In the genomic region with DNA sequence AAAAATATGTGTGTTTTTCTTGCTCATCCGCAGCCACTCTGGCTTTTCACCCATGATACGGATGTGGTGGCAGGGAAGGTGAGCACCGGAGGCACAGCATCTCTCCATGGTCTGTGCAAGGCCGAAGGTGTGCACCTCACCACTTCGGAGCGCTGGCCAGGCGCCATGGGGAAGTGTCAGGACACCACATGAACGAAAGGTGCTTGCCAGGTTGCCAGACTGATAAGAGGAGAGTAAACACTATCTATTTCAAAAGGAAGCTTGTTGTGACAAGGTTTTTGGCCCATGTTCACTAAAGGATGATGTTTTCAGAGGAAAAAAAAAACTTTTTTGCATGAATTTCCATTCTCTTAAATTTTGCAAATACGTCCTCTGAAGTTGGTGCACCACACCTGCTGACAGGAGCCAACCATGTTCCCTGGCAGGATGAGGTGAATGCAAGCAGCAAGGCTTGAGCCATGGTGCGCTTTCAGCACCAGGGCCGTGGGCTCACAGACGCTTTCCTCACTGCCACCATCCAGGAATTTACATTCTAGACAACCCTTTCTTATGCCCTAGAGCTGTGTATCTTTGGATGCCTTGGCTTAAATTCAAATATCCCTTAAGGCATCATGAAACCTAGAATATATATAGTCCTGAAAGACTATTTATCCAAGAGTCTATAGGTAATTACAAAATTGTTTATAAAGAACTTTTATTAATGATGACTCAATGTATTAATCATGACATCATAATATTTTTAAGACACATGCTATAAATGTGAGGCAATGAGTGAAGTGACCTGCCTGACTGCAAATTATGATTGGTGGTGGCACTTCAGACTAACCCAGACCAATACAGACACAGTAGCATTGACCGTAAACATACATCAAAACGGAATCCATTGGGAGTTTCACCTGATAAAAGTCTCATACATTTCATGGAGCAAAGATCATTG, we compare ENCODE assay signal across 35 cellular contexts.
DNase-seq lines count a peak whose midpoint lies in the region; ATAC-seq, FAIRE-seq and TF ChIP-seq lines count a peak whose summit lies in the region.
"Had no signal": no experiment of that assay in that cellular context is flagged by ENCODE, and none has a peak within 500 bp of the region (broad histone marks: within the 10 kb centered on the region; RNA-seq: fewer than 3 reads in every experiment).

No MANE protein-coding gene starts in this region.

- H4K20me1 ChIP-seq in K562 (replicated peaks; ENCODE audit: control insufficient read depth, insufficient read depth, low read length) (no peaks in the 10 kb centered on the region), neural progenitor cell (ENCODE audit: low read depth) (no peaks in the 10 kb centered on the region)
- H4K20me1 ChIP-seq: BLaER1 had no signal

- BruUV-seq in K562 (replicated peaks; lab: Mats Ljungman, UMichigan) = no TSS peak

- POLR2A ChIA-PET in HEK293 (lab: Yijun Ruan, JAX) (no interaction called here), K562 (lab: Yijun Ruan, JAX) (no interaction called here)

- H3K27ac ChIP-seq in HEK293 (ENCODE audit: extremely low read depth, low read depth, low read length) = no peak overlapping the region
- H3K27ac ChIP-seq in K562 (ENCODE audit: extremely low read depth, low read depth, low read length) = no peak overlapping the region
- no peak overlapping the region for H3K27ac ChIP-seq in neural progenitor cell
- H3K27ac ChIP-seq: adrenal gland, BLaER1, left ventricle myocardium inferior, right atrium auricular region, vagina had no signal

- TF ChIP-seq RAD21 in K562 (CRISPR knock-in tag; conservative IDR thresholded peaks at IDR 0.05 in 1 of 2, IDR thresholded peaks at IDR 0.05 in 1 of 2) = no peak

- no peak for ATAC-seq in K562
- ATAC-seq in HG03045 (IDR thresholded peaks at IDR 0.05; ENCODE audit: unreplicated experiment) = no peak
- ATAC-seq in GM18873 (IDR thresholded peaks at IDR 0.05; ENCODE audit: low FRiP score, unreplicated experiment) = no peak
- ATAC-seq: activated CD8-positive, alpha-beta memory T cell treated with anti-CD3 and anti-CD28 coated beads, Interleukin-2, amount 10 ng/mL, durations not matched to agents 7 days and 5 days; activated T-cell treated with anti-CD3 and anti-CD28 coated beads, Interleukin-2, amount 50 U/mL, for 72 hours; T-helper 17 cell had no signal

- H3K4me2 ChIP-seq in K562 (ENCODE audit: insufficient read depth, low read length) (no peak overlapping the region), neural progenitor cell (no peak overlapping the region)
- H3K4me2 ChIP-seq: BLaER1, SK-N-SH had no signal

- H3K4me1 ChIP-seq in HEK293 (ENCODE audit: control insufficient read depth, insufficient read depth, low read length) = peaks cover 12% of the 10 kb centered on the region
- H3K4me1 ChIP-seq in K562 (replicated peaks in 1 of 2; ENCODE audit: control insufficient read depth in 2 of 2, insufficient read depth in 2 of 2, low read length in 2 of 2) = no peaks in the 10 kb centered on the region
- H3K4me1 ChIP-seq in neural progenitor cell = peaks cover 4% of the 10 kb centered on the region
- H3K4me1 ChIP-seq: adrenal gland, BLaER1, left ventricle myocardium inferior, right atrium auricular region, vagina had no signal

- no peaks in the 10 kb centered on the region for H3K9me1 ChIP-seq in K562 (ENCODE audit: control insufficient read depth, insufficient read depth, low read length)

- no peak overlapping the region for H2AFZ ChIP-seq in K562 (ENCODE audit: low read depth, low read length)
- peak overlapping the region; percentile 12 for H2AFZ ChIP-seq in neural progenitor cell (replicated peaks)

- H3K36me3 ChIP-seq in HEK293 (ENCODE audit: control insufficient read depth in 2 of 2, insufficient read depth in 1 of 2, low read length in 2 of 2) (no peaks in the 10 kb centered on the region), K562 (ENCODE audit: control insufficient read depth, insufficient read depth, low read length) (no peaks in the 10 kb centered on the region), neural progenitor cell (no peaks in the 10 kb centered on the region)
- H3K36me3 ChIP-seq: adrenal gland, BLaER1, left ventricle myocardium inferior, MG63, right atrium auricular region, vagina had no signal

- H3K4me3 Mint-ChIP-seq in neural progenitor cell = no peak overlapping the region
- H3K4me3 Mint-ChIP-seq: activated CD8-positive, alpha-beta memory T cell treated with anti-CD3 and anti-CD28 coated beads, Interleukin-2, amount 10 ng/mL, durations not matched to agents 7 days and 5 days; activated T-cell treated with anti-CD3 and anti-CD28 coated beads, Interleukin-2, amount 50 U/mL, for 72 hours; dendritic cell treated with granulocyte-macrophage colony-stimulating factor and Interleukin-4, amounts not matched to agents 40 ng/mL and 50 ng/mL, for 4 days; H9; neural crest cell; stimulated activated naive CD8-positive, alpha-beta T cell treated with anti-CD3 and anti-CD28 coated beads, Interleukin-15, Interleukin-2, amounts not matched to agents 100 ng/mL and 50 ng/mL, for 24 hours; T-helper 17 cell had no signal

- H3K27me3 Mint-ChIP-seq in neural progenitor cell (ENCODE audit: insufficient read depth, low read depth) = peaks cover 5% of the 10 kb centered on the region
- H3K27me3 Mint-ChIP-seq: activated CD8-positive, alpha-beta memory T cell treated with anti-CD3 and anti-CD28 coated beads, Interleukin-2, amount 10 ng/mL, durations not matched to agents 7 days and 5 days; stimulated activated naive CD8-positive, alpha-beta T cell treated with anti-CD3 and anti-CD28 coated beads, Interleukin-15, Interleukin-2, amounts not matched to agents 100 ng/mL and 50 ng/mL, for 24 hours; T-helper 17 cell had no signal

- WGBS in K562 (ENCODE audit: insufficient coverage, low coverage, missing lambda C conversion rate) = 10% methylated on average over 14 of the region's 14 CpGs

- in situ Hi-C loops in K562 (cut with MboI) = no loop called here

- H3K4me3 ChIP-seq in HEK293 (ENCODE audit: low read depth, low read length) = no peak overlapping the region
- no peak overlapping the region for H3K4me3 ChIP-seq in K562
- H3K4me3 ChIP-seq in neural progenitor cell = no peak overlapping the region
- H3K4me3 ChIP-seq: adrenal gland, BLaER1, left ventricle myocardium inferior, MG63, right atrium auricular region, vagina had no signal

- DNase-seq in NCI-H2029 treated with DMSO at 0.1 percent for 48 hours (lab: John Stamatoyannopoulos, UW) (peak; percentile 99), K562 (ENCODE audit: extremely low read depth in 1 of 4, low spot score in 3 of 4) (no peak), neural progenitor cell (ENCODE audit: low spot score) (no peak), SW 1271 (lab: John Stamatoyannopoulos, UW) (no peak)
- DNase-seq: activated CD4-positive, alpha-beta T cell treated with anti-CD3 and anti-CD28 coated beads, Interleukin-2, amount 50 U/mL, for 1 hour; activated CD4-positive, CD25-positive, alpha-beta regulatory T cell; activated CD8-positive, alpha-beta memory T cell treated with anti-CD3 and anti-CD28 coated beads, Interleukin-2, amount 10 ng/mL, durations not matched to agents 7 days and 5 days; activated naive CD4-positive, alpha-beta T cell treated with Interleukin-2 at 50 U/mL for 16 hours; activated T-cell treated with anti-CD3 and anti-CD28 coated beads, Interleukin-2, amount 50 U/mL, for 72 hours; adrenal gland; DMS53; erythroblast; glutamatergic neuron; H9; KG1; left ventricle myocardium inferior; mesendoderm; MG63; NCI-H1436 treated with DMSO at 0.1 percent for 48 hours; NCI-H2227 treated with DMSO at 0.1 percent for 48 hours; SK-N-SH; stimulated activated CD4-positive, alpha-beta T cell treated with anti-CD3 and anti-CD28 coated beads, Interleukin-2, amount 100 ng/mL, for 24 hours; T-helper 17 cell had no signal

- CTCF ChIA-PET in HEK293 (lab: Yijun Ruan, JAX) (interaction anchor here (0.7 kb wide), 1 partner anchor 150 kb away, joined by 4 read pairs; no protein-coding TSS in a partner anchor), K562 (lab: Yijun Ruan, JAX; ENCODE audit: low intra/inter-chr PET ratio) (interaction anchor here (0.7 kb wide), 1 partner anchor 1028 kb away, joined by 4 read pairs; no protein-coding TSS in a partner anchor)

- peaks cover 2% of the 10 kb centered on the region for H3K9me3 Mint-ChIP-seq in neural progenitor cell
- H3K9me3 Mint-ChIP-seq: dendritic cell treated with granulocyte-macrophage colony-stimulating factor and Interleukin-4, amounts not matched to agents 40 ng/mL and 50 ng/mL, for 4 days; H9 had no signal

- no peaks in the 10 kb centered on the region for H3F3A ChIP-seq in neural progenitor cell (ENCODE audit: low read depth)

- H3K36me3 Mint-ChIP-seq in neural progenitor cell = no peaks in the 10 kb centered on the region
- H3K36me3 Mint-ChIP-seq: activated CD8-positive, alpha-beta memory T cell treated with anti-CD3 and anti-CD28 coated beads, Interleukin-2, amount 10 ng/mL, durations not matched to agents 7 days and 5 days had no signal

- no peaks in the 10 kb centered on the region for H3K4me1 Mint-ChIP-seq in neural progenitor cell
- H3K4me1 Mint-ChIP-seq: activated CD8-positive, alpha-beta memory T cell treated with anti-CD3 and anti-CD28 coated beads, Interleukin-2, amount 10 ng/mL, durations not matched to agents 7 days and 5 days; H9; neural crest cell; T-helper 17 cell had no signal

- FAIRE-seq in K562 (lab: Jason Lieb, UNC) = no peak
- FAIRE-seq: GM12891, HTR-8/SVneo, TTC549 had no signal

- no peak overlapping the region for H3K27ac Mint-ChIP-seq in neural progenitor cell
- H3K27ac Mint-ChIP-seq: activated CD8-positive, alpha-beta memory T cell treated with anti-CD3 and anti-CD28 coated beads, Interleukin-2, amount 10 ng/mL, durations not matched to agents 7 days and 5 days; activated T-cell treated with anti-CD3 and anti-CD28 coated beads, Interleukin-2, amount 50 U/mL, for 72 hours; dendritic cell treated with granulocyte-macrophage colony-stimulating factor and Interleukin-4, amounts not matched to agents 40 ng/mL and 50 ng/mL, for 4 days; H9; stimulated activated naive CD8-positive, alpha-beta T cell treated with anti-CD3 and anti-CD28 coated beads, Interleukin-15, Interleukin-2, amounts not matched to agents 100 ng/mL and 50 ng/mL, for 24 hours; T-helper 17 cell had no signal

- TF ChIP-seq CTCF in HEK293 (tag by site-specific recombination; IDR thresholded peaks at IDR 0.05) (no peak), K562 (IDR thresholded peaks at IDR 0.05 in 2 of 3, conservative IDR thresholded peaks at IDR 0.05 in 1 of 3; ENCODE audit: insufficient read depth in 2 of 3, low read depth in 1 of 3, low read length in 3 of 3) (no peak), neural progenitor cell (IDR thresholded peaks at IDR 0.05) (no peak)

- intact Hi-C loops in K562 (cut with micrococcal nuclease) = no loop called here

- H3K27me3 ChIP-seq in K562 (ENCODE audit: control insufficient read depth in 2 of 2, insufficient read depth in 2 of 2, low read length in 2 of 2) (0 out of 5 replicates have a peak, but pooled peaks cover 0 to under 1% of the 10 kb centered on the region in 2 experiments), neural progenitor cell (no peaks in the 10 kb centered on the region)
- H3K27me3 ChIP-seq: adrenal gland, BLaER1, MG63, right atrium auricular region, vagina had no signal

- no peaks in the 10 kb centered on the region for H3K79me2 ChIP-seq in K562 (ENCODE audit: control insufficient read depth, insufficient read depth, low read length)
- no peaks in the 10 kb centered on the region for H3K79me2 ChIP-seq in neural progenitor cell (ENCODE audit: low read depth)

- TF ChIP-seq POLR2A in K562 (conservative IDR thresholded peaks at IDR 0.05) = no peak

- no peak for TF ChIP-seq EP300 in K562 (IDR thresholded peaks at IDR 0.05; ENCODE audit: low read length)

- H3K9me3 ChIP-seq in HEK293 (ENCODE audit: control insufficient read depth, insufficient read depth, low read depth, low read length) = no peaks in the 10 kb centered on the region
- no peaks in the 10 kb centered on the region for H3K9me3 ChIP-seq in K562 (replicated peaks; ENCODE audit: control insufficient read depth, insufficient read depth, low read depth, low read length)
- H3K9me3 ChIP-seq in neural progenitor cell (ENCODE audit: low read depth) = no peaks in the 10 kb centered on the region
- H3K9me3 ChIP-seq: adrenal gland, BLaER1, left ventricle myocardium inferior, MG63, right atrium auricular region, SK-N-SH, vagina had no signal

- H3K9ac ChIP-seq in K562 (ENCODE audit: insufficient read depth in 1 of 2, low read depth in 2 of 2, low read length in 2 of 2) (0 out of 4 replicates have a peak overlapping the region, but pooled peaks of 1 of the 2 experiments have one; percentile 42), neural progenitor cell (no peak overlapping the region)
- H3K9ac ChIP-seq: BLaER1, SK-N-SH had no signal

Comparison
In these comparisons a context has a peak if more than half of its experiments do, and no peak if none do; other contexts are left out.
1. Of the 44 proteins assayed by ChIP-seq in both K562 and HEK293: peak only in K562: none; only in HEK293: ATF2; in both: none; in neither: 43.